1 cellular context compared by ENCODE assay signal in genomic region chr2:85996591-85996990, GRCh38.
TF ChIP-seq lines count a peak whose summit lies in the region.

No MANE protein-coding gene starts in this region.

TF ChIP-seq in GM23338, 12 proteins besides CTCF, POLR2A, EP300 and RAD21 (continued from another document):
- TF ChIP-seq ZNF331 (CRISPR knock-in tag; IDR thresholded peaks at IDR 0.05; ENCODE audit: low read depth) (no peak), NANOG (IDR thresholded peaks at IDR 0.05; ENCODE audit: borderline replicate concordance) (no peak), JUNB (IDR thresholded peaks at IDR 0.05; ENCODE audit: unreplicated experiment) (no peak), EZH2phosphoT487 (IDR thresholded peaks at IDR 0.05; ENCODE audit: unreplicated experiment) (no peak), CREB1 (CRISPR knock-in tag; IDR thresholded peaks at IDR 0.05; ENCODE audit: low read depth) (no peak)
- TF ChIP-seq, protein P1, sequence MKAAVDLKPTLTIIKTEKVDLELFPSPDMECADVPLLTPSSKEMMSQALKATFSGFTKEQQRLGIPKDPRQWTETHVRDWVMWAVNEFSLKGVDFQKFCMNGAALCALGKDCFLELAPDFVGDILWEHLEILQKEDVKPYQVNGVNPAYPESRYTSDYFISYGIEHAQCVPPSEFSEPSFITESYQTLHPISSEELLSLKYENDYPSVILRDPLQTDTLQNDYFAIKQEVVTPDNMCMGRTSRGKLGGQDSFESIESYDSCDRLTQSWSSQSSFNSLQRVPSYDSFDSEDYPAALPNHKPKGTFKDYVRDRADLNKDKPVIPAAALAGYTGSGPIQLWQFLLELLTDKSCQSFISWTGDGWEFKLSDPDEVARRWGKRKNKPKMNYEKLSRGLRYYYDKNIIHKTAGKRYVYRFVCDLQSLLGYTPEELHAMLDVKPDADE (IDR thresholded peaks at IDR 0.05), result no peak
